In genomic region chr14:65079788-65080187, GRCh38 we compare ENCODE assay signal across 15 cellular contexts. TPM values are rescaled to one million over a fixed set of nuclear protein-coding genes. Genes with fewer than 3 reads are reported as not detected.
A peak's percentile ranks its signal among the peaks of the same experiment; 100 is the strongest.
DNase-seq lines count a peak whose midpoint lies in the region; ATAC-seq and TF ChIP-seq lines count a peak whose summit lies in the region.
"Had no signal": no experiment of that assay in that cellular context is flagged by ENCODE, and none has a peak within 500 bp of the region (broad histone marks: within the 10 kb centered on the region; RNA-seq: fewer than 3 reads in every experiment).

No MANE protein-coding gene starts in this region.

- DNase-seq in activated naive CD4-positive, alpha-beta T cell treated with anti-CD3 and anti-CD28 coated beads, Interleukin-2, amount 50 U/mL, for 16 hours = no peak
- DNase-seq in dermis blood vessel endothelial cell (peak; percentile 47), type B pancreatic cell (ENCODE audit: extremely low spot score, unreplicated experiment) (no peak)
- no peak for DNase-seq in naive thymus-derived CD4-positive, alpha-beta T cell
- DNase-seq in activated CD8-positive, alpha-beta memory T cell treated with anti-CD3 and anti-CD28 coated beads for 24 hours = no peak
- no peak for DNase-seq in stimulated activated CD4-positive, alpha-beta T cell treated with anti-CD3 and anti-CD28 coated beads, Interleukin-2, amount 100 ng/mL, for 48 hours
- DNase-seq: activated gamma-delta T cell; COR-L47; hypothalamus; Peyer's patch; SK-N-SH; stimulated activated naive B cell treated with anti-CD40 and anti-IgM and Interleukin-4, amounts not matched to agents 10 μg/mL and 1 μg/mL and 100 μg/mL, for 72 hours had no signal

- peak; percentile 51 for ATAC-seq in naive thymus-derived CD4-positive, alpha-beta T cell
- no peak for ATAC-seq in HG03280 (IDR thresholded peaks at IDR 0.05; ENCODE audit: unreplicated experiment)
- ATAC-seq: stimulated activated naive B cell treated with anti-CD40 and anti-IgM and Interleukin-4, amounts not matched to agents 10 μg/mL and 1 μg/mL and 100 μg/mL, for 72 hours had no signal

- intact Hi-C loops in naive thymus-derived CD4-positive, alpha-beta T cell (cut with micrococcal nuclease) = loop anchor here in 1 of 2 donors (2.0 kb wide), 1 partner anchor 13 kb away; no protein-coding TSS in a partner anchor

- H3K27ac ChIP-seq in naive thymus-derived CD4-positive, alpha-beta T cell (ENCODE audit: low read depth, low read length) = no peak overlapping the region
- H3K27ac ChIP-seq: parathyroid adenoma had no signal

- H3K27me3 ChIP-seq in naive thymus-derived CD4-positive, alpha-beta T cell (ENCODE audit: control insufficient read depth in 2 of 2, insufficient read depth in 2 of 2, low read length in 2 of 2) = no peaks in the 10 kb centered on the region
- H3K27me3 ChIP-seq: Peyer's patch had no signal

- H3K9me3 Mint-ChIP-seq in activated naive CD4-positive, alpha-beta T cell treated with anti-CD3 and anti-CD28 coated beads, Interleukin-2, amount 50 U/mL, for 24 hours = no peaks in the 10 kb centered on the region
- H3K9me3 Mint-ChIP-seq in naive thymus-derived CD4-positive, alpha-beta T cell = peaks cover 0 to 2% (median 0%) of the 10 kb centered on the region in 11 donors
- no peaks in the 10 kb centered on the region for H3K9me3 Mint-ChIP-seq in type B pancreatic cell
- H3K9me3 Mint-ChIP-seq: stimulated activated naive B cell treated with anti-CD40 and anti-IgM and Interleukin-4, amounts not matched to agents 10 μg/mL and 1 μg/mL and 100 μg/mL, for 72 hours had no signal

- H3K9me3 ChIP-seq in naive thymus-derived CD4-positive, alpha-beta T cell (ENCODE audit: control insufficient read depth in 2 of 3, low read length in 3 of 3) = no peaks in the 10 kb centered on the region
- H3K9me3 ChIP-seq: Peyer's patch, SK-N-SH had no signal

- H3K4me1 Mint-ChIP-seq in activated naive CD4-positive, alpha-beta T cell treated with anti-CD3 and anti-CD28 coated beads, Interleukin-2, amount 50 U/mL, for 24 hours = peaks cover 80% of the 10 kb centered on the region
- peaks cover 59 to 81% (median 72%) of the 10 kb centered on the region in 7 donors for H3K4me1 Mint-ChIP-seq in naive thymus-derived CD4-positive, alpha-beta T cell
- peaks cover 8% of the 10 kb centered on the region for H3K4me1 Mint-ChIP-seq in type B pancreatic cell (ENCODE audit: unreplicated experiment)

- peak overlapping the region; percentile 19 for H3K4me3 Mint-ChIP-seq in activated naive CD4-positive, alpha-beta T cell treated with anti-CD3 and anti-CD28 coated beads, Interleukin-2, amount 50 U/mL, for 24 hours
- peak overlapping the region in 5 of 10 donors; percentile 0 to 65 (median 49) for H3K4me3 Mint-ChIP-seq in naive thymus-derived CD4-positive, alpha-beta T cell
- no peak overlapping the region for H3K4me3 Mint-ChIP-seq in type B pancreatic cell
- H3K4me3 Mint-ChIP-seq: stimulated activated naive B cell treated with anti-CD40 and anti-IgM and Interleukin-4, amounts not matched to agents 10 μg/mL and 1 μg/mL and 100 μg/mL, for 72 hours had no signal

- peaks cover 0 to 42% of the 10 kb centered on the region in 2 donors for H3K4me1 ChIP-seq in naive thymus-derived CD4-positive, alpha-beta T cell (ENCODE audit: control insufficient read depth in 2 of 2, insufficient read depth in 2 of 2, low read length in 2 of 2)

- H3K36me3 Mint-ChIP-seq in activated naive CD4-positive, alpha-beta T cell treated with anti-CD3 and anti-CD28 coated beads, Interleukin-2, amount 50 U/mL, for 24 hours = peaks cover 47% of the 10 kb centered on the region
- H3K36me3 Mint-ChIP-seq in naive thymus-derived CD4-positive, alpha-beta T cell = peaks cover 23 to 84% (median 57%) of the 10 kb centered on the region in 5 donors
- peaks cover 45% of the 10 kb centered on the region for H3K36me3 Mint-ChIP-seq in type B pancreatic cell

- no peak overlapping the region for H3K4me3 ChIP-seq in naive thymus-derived CD4-positive, alpha-beta T cell (ENCODE audit: low read length)
- H3K4me3 ChIP-seq: Peyer's patch had no signal

- CTCF ChIA-PET in naive thymus-derived CD4-positive, alpha-beta T cell (lab: Charles Lee) = no interaction called here

- no peak for TF ChIP-seq CTCF in type B pancreatic cell (conservative IDR thresholded peaks at IDR 0.05)

- POLR2A ChIA-PET in naive thymus-derived CD4-positive, alpha-beta T cell (lab: Charles Lee) = interaction anchor here (1.4 to 1.6 kb wide), 2 partner anchors 8 to 16 kb away, joined by 3 to 4 read pairs; no protein-coding TSS in a partner anchor

- H3K27me3 Mint-ChIP-seq in activated naive CD4-positive, alpha-beta T cell treated with anti-CD3 and anti-CD28 coated beads, Interleukin-2, amount 50 U/mL, for 24 hours = no peaks in the 10 kb centered on the region
- no peaks in the 10 kb centered on the region for H3K27me3 Mint-ChIP-seq in naive thymus-derived CD4-positive, alpha-beta T cell
- H3K27me3 Mint-ChIP-seq in type B pancreatic cell = no peaks in the 10 kb centered on the region
- H3K27me3 Mint-ChIP-seq: stimulated activated naive B cell treated with anti-CD40 and anti-IgM and Interleukin-4, amounts not matched to agents 10 μg/mL and 1 μg/mL and 100 μg/mL, for 72 hours had no signal

- H3K36me3 ChIP-seq in naive thymus-derived CD4-positive, alpha-beta T cell (ENCODE audit: control insufficient read depth in 2 of 3, insufficient read depth in 3 of 3, low read length in 3 of 3) = peaks cover 0 to 67% (median 11%) of the 10 kb centered on the region in 3 experiments

- peak overlapping the region; percentile 21 for H3K27ac Mint-ChIP-seq in activated naive CD4-positive, alpha-beta T cell treated with anti-CD3 and anti-CD28 coated beads, Interleukin-2, amount 50 U/mL, for 24 hours
- H3K27ac Mint-ChIP-seq in naive thymus-derived CD4-positive, alpha-beta T cell = peak overlapping the region; percentile 58 to 92 (median 81)
- H3K27ac Mint-ChIP-seq in type B pancreatic cell = peak overlapping the region; percentile 85
- H3K27ac Mint-ChIP-seq: stimulated activated naive B cell treated with anti-CD40 and anti-IgM and Interleukin-4, amounts not matched to agents 10 μg/mL and 1 μg/mL and 100 μg/mL, for 72 hours had no signal

RNA-seq across cellular contexts. Expression of gene MAX, which starts 22.5 kb away (rescaled TPM):
- total RNA-seq in dermis blood vessel endothelial cell (35.6 and 50.9 TPM in 2 replicates), type B pancreatic cell (ENCODE audit: low replicate concordance) (97.0 and 147 TPM in 2 replicates)
- 100 to 1,000 TPM; 164 to 236 (median 202) TPM for total RNA-seq in naive thymus-derived CD4-positive, alpha-beta T cell
- polyA plus RNA-seq in naive thymus-derived CD4-positive, alpha-beta T cell = 100 to 1,000 TPM; 145 to 158 TPM

Comparison
In these comparisons a context has a peak if more than half of its experiments do, and no peak if none do; other contexts are left out.
1. H3K27ac Mint-ChIP-seq: peak in every context shown above with its lines; median percentile 85 in type B pancreatic cell; 81 in naive thymus-derived CD4-positive, alpha-beta T cell; 21 in activated naive CD4-positive, alpha-beta T cell treated with anti-CD3 and anti-CD28 coated beads, Interleukin-2, amount 50 U/mL, for 24 hours.